20 cellular contexts compared by ENCODE assay signal in the genomic region with DNA sequence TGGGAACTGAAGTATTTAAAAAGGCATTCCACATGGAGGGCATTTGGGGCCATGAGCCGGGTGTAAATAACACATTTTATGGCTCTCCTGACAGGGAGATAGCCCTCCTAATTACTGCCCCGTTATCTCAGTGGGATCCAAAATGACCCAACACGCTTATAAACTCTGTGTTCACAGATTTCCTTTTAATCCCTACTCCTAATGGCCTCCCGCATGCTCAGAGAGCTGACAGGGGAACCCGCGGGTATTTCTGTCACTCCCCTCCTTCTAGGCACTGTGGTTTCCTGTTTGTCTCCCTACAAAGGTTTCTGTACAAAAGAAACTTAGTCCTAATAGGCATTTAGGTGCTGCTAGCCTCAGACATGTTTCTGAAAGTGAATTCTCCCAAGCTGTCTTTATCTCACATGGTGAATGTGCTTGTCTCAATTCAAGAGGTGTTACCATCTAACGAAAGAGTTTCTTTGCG.
DNase-seq lines count a peak whose midpoint lies in the region; ATAC-seq and TF ChIP-seq lines count a peak whose summit lies in the region.
"Had no signal": no experiment of that assay in that cellular context is flagged by ENCODE, and none has a peak within 500 bp of the region (broad histone marks: within the 10 kb centered on the region; RNA-seq: fewer than 3 reads in every experiment).

No MANE protein-coding gene starts in this region.

- intact Hi-C loops in PC-3 (cut with micrococcal nuclease): no loop called here
- intact Hi-C loops in posterior vena cava (cut with DNase I): no loop called here

- peaks cover 2% of the 10 kb centered on the region for H3K36me3 Mint-ChIP-seq in endodermal cell (ENCODE audit: low read depth)
- H3K36me3 Mint-ChIP-seq: CD4-positive, alpha-beta memory T cell; stimulated activated effector memory CD8-positive, alpha-beta T cell treated with anti-CD3 and anti-CD28 coated beads, Interleukin-12 subunit alpha, Interleukin-12 subunit beta, amount 100 ng/mL, for 72 hours had no signal

- H3K4me1 ChIP-seq in BLaER1 treated with 17β-estradiol and CSF1 and Interleukin-3, amounts not matched to agents 10 nM and 100 nM: peaks cover 28 to 76% (median 68%) of the 10 kb centered on the region in 10 experiments
- H3K4me1 ChIP-seq in endodermal cell (ENCODE audit: control insufficient read depth, insufficient read depth, low read length) (peaks cover 12% of the 10 kb centered on the region), PC-3 (ENCODE audit: insufficient read depth, low read length) (no peaks in the 10 kb centered on the region)
- H3K4me1 ChIP-seq: pancreas, tibial nerve had no signal

- no peaks in the 10 kb centered on the region for H3K27me3 Mint-ChIP-seq in endodermal cell (ENCODE audit: insufficient read depth)

- no peaks in the 10 kb centered on the region for H3K27me3 ChIP-seq in BLaER1 treated with 17β-estradiol and CSF1 and Interleukin-3, amounts not matched to agents 10 nM and 100 nM
- H3K27me3 ChIP-seq in endodermal cell (ENCODE audit: control insufficient read depth, insufficient read depth, low read length, poor library complexity, severe bottlenecking) (no peaks in the 10 kb centered on the region), PC-3 (ENCODE audit: low read length) (no peaks in the 10 kb centered on the region)
- H3K27me3 ChIP-seq: tibial nerve had no signal

- peaks cover 15% of the 10 kb centered on the region for H3K9me3 Mint-ChIP-seq in endodermal cell

- 36 to 46% methylated on average over 7 to 8 of the region's 8 CpGs for WGBS in endodermal cell (ENCODE audit: insufficient coverage in 1 of 2, insufficient read length in 1 of 2), 2 experiments

- CTCF ChIA-PET in PC-3 (lab: Charles Lee): no interaction called here

- peaks cover 22 to 38% (median 28%) of the 10 kb centered on the region in 11 experiments for H3K9me3 ChIP-seq in BLaER1 treated with 17β-estradiol and CSF1 and Interleukin-3, amounts not matched to agents 10 nM and 100 nM (replicated peaks in 1 of 11)
- H3K9me3 ChIP-seq in endodermal cell (ENCODE audit: control insufficient read depth, low read length) (peaks cover 20% of the 10 kb centered on the region), PC-3 (ENCODE audit: low read length) (no peaks in the 10 kb centered on the region)
- H3K9me3 ChIP-seq: pancreas had no signal

- peak; percentile 43 for DNase-seq in NCI-H146 (lab: John Stamatoyannopoulos, UW)
- no peak for DNase-seq in NCI-H146 treated with DMSO at 0.1 percent for 48 hours (lab: John Stamatoyannopoulos, UW; ENCODE audit: unreplicated experiment)
- DNase-seq in NCI-H2081 treated with DMSO at 0.1 percent for 48 hours (lab: John Stamatoyannopoulos, UW): peak; percentile 53
- peak; percentile 71 for DNase-seq in endodermal cell
- no peak for DNase-seq in EL
- DNase-seq in PC-3: no peak
- DNase-seq in posterior vena cava (ENCODE audit: low spot score): no peak
- DNase-seq: activated B cell treated with CpG ODN at 0.5 μM for 24 hours; amygdala; CD4-positive, alpha-beta memory T cell; GF-D8; hypothalamus; KBM-7; NCI-H1436 treated with DMSO at 0.1 percent for 48 hours; NCI-H526 treated with DMSO at 0.1 percent for 48 hours; pancreas; small intestine had no signal

- TF ChIP-seq CTCF in endodermal cell (conservative IDR thresholded peaks at IDR 0.05): no peak
- no peak for TF ChIP-seq CTCF in PC-3 (conservative IDR thresholded peaks at IDR 0.05; ENCODE audit: low read depth, low read length)

- no peaks in the 10 kb centered on the region for H3K79me2 ChIP-seq in PC-3 (ENCODE audit: low read length)

- peaks cover 13% of the 10 kb centered on the region for H3K4me1 Mint-ChIP-seq in endodermal cell
- H3K4me1 Mint-ChIP-seq: stimulated activated effector memory CD8-positive, alpha-beta T cell treated with anti-CD3 and anti-CD28 coated beads, Interleukin-12 subunit alpha, Interleukin-12 subunit beta, amount 100 ng/mL, for 72 hours had no signal

- H3K9me2 ChIP-seq in PC-3 (replicated peaks; ENCODE audit: low read length): no peaks in the 10 kb centered on the region

- POLR2A ChIA-PET in PC-3 (lab: Charles Lee; ENCODE audit: unreplicated experiment): no interaction called here

- no peaks in the 10 kb centered on the region for H3F3A ChIP-seq in PC-3 (ENCODE audit: low read length, unreplicated experiment)

- H2AFZ ChIP-seq in PC-3 (ENCODE audit: low read length): no peak overlapping the region

- peak overlapping the region in 1 of 10 experiments; percentile 27; a peak in 1 of 20 replicates for H3K4me3 ChIP-seq in BLaER1 treated with 17β-estradiol and CSF1 and Interleukin-3, amounts not matched to agents 10 nM and 100 nM
- H3K4me3 ChIP-seq in endodermal cell (ENCODE audit: low read length) (peak overlapping the region; percentile 34), PC-3 (ENCODE audit: low read length) (no peak overlapping the region)
- H3K4me3 ChIP-seq: pancreas, tibial nerve had no signal

- H4K20me1 ChIP-seq in BLaER1 treated with 17β-estradiol and CSF1 and Interleukin-3, amounts not matched to agents 10 nM and 100 nM: no peaks in the 10 kb centered on the region
- H4K20me1 ChIP-seq in PC-3 (ENCODE audit: low read length): no peaks in the 10 kb centered on the region

- BruUV-seq in PC-3 (replicated peaks; lab: Mats Ljungman, UMichigan): no TSS peak

- ATAC-seq in PC-3: no peak
- ATAC-seq: pancreas; stimulated activated effector memory CD8-positive, alpha-beta T cell treated with anti-CD3 and anti-CD28 coated beads, Interleukin-12 subunit alpha, Interleukin-12 subunit beta, amount 100 ng/mL, for 72 hours had no signal

- H3K27ac Mint-ChIP-seq in endodermal cell: peak overlapping the region; percentile 26
- H3K27ac Mint-ChIP-seq: activated B cell treated with CpG ODN at 0.5 μM for 24 hours; stimulated activated effector memory CD8-positive, alpha-beta T cell treated with anti-CD3 and anti-CD28 coated beads, Interleukin-12 subunit alpha, Interleukin-12 subunit beta, amount 100 ng/mL, for 72 hours had no signal

- H3K9ac ChIP-seq in BLaER1 treated with 17β-estradiol and CSF1 and Interleukin-3, amounts not matched to agents 10 nM and 100 nM: peak overlapping the region in 4 of 11 experiments; percentile 10 to 44 (median 20); a peak in 5 of 22 replicates
- H3K9ac ChIP-seq in endodermal cell (ENCODE audit: extremely low read depth, low read length, poor library complexity, severe bottlenecking): no peak overlapping the region
- no peak overlapping the region for H3K9ac ChIP-seq in PC-3 (ENCODE audit: low read length)

- peak overlapping the region; percentile 2 for H3K4me3 Mint-ChIP-seq in endodermal cell
- H3K4me3 Mint-ChIP-seq: activated B cell treated with CpG ODN at 0.5 μM for 24 hours; stimulated activated effector memory CD8-positive, alpha-beta T cell treated with anti-CD3 and anti-CD28 coated beads, Interleukin-12 subunit alpha, Interleukin-12 subunit beta, amount 100 ng/mL, for 72 hours had no signal

- peak overlapping the region in 2 of 11 experiments; percentile 1 to 53; a peak in 4 of 22 replicates for H3K27ac ChIP-seq in BLaER1 treated with 17β-estradiol and CSF1 and Interleukin-3, amounts not matched to agents 10 nM and 100 nM
- H3K27ac ChIP-seq in endodermal cell (ENCODE audit: low read depth, low read length): no peak overlapping the region
- H3K27ac ChIP-seq in PC-3 (ENCODE audit: low read length): no peak overlapping the region
- H3K27ac ChIP-seq: pancreas, tibial nerve had no signal

- no peaks in the 10 kb centered on the region for H3K36me3 ChIP-seq in BLaER1 treated with 17β-estradiol and CSF1 and Interleukin-3, amounts not matched to agents 10 nM and 100 nM
- H3K36me3 ChIP-seq in endodermal cell (ENCODE audit: control insufficient read depth, insufficient read depth, low read length) (no peaks in the 10 kb centered on the region), PC-3 (ENCODE audit: low read depth, low read length) (no peaks in the 10 kb centered on the region)
- H3K36me3 ChIP-seq: pancreas, tibial nerve had no signal

- H3K4me2 ChIP-seq in BLaER1 treated with 17β-estradiol and CSF1 and Interleukin-3, amounts not matched to agents 10 nM and 100 nM: peak overlapping the region; percentile 54 to 92 (median 72)
- no peak overlapping the region for H3K4me2 ChIP-seq in PC-3 (ENCODE audit: low read length)

Comparison
In these comparisons a context has a peak if more than half of its experiments do, and no peak if none do; other contexts are left out.
1. DNase-seq: peak in NCI-H146 (single experiment), NCI-H2081 treated with DMSO at 0.1 percent for 48 hours (single experiment) and endodermal cell (single experiment); none in NCI-H146 treated with DMSO at 0.1 percent for 48 hours (single experiment), EL (single experiment), PC-3 (single experiment) and posterior vena cava (single experiment).